In genomic region chr12:13373131-13373530, GRCh38 we compare ENCODE assay signal across 33 cellular contexts.
"Had no signal": no experiment of that assay in that cellular context is flagged by ENCODE, and none has a peak within 500 bp of the region (broad histone marks: within the 10 kb centered on the region; RNA-seq: fewer than 3 reads in every experiment).

No MANE protein-coding gene starts in this region.

- H3K4me1 Mint-ChIP-seq: activated CD4-positive, alpha-beta T cell treated with anti-CD3 and anti-CD28 coated beads, Interleukin-2, amount 10 ng/mL, durations not matched to agents 7 days and 5 days; activated naive CD4-positive, alpha-beta T cell treated with anti-CD3 and anti-CD28 coated beads, Interleukin-2, amount 10 ng/mL, durations not matched to agents 7 days and 5 days; activated naive CD8-positive, alpha-beta T cell treated with anti-CD3 and anti-CD28 coated beads, Interleukin-2, amount 50 U/mL, for 24 hours had no signal

- H3K4me3 ChIP-seq: MG63, Peyer's patch had no signal

- H3K27me3 ChIP-seq: MG63, Peyer's patch had no signal

- H3K27ac Mint-ChIP-seq: activated CD4-positive, alpha-beta memory T cell treated with anti-CD3 and anti-CD28 coated beads for 36 hours; activated CD4-positive, alpha-beta T cell treated with anti-CD3 and anti-CD28 coated beads, Interleukin-2, amount 10 ng/mL, durations not matched to agents 7 days and 5 days; activated naive CD4-positive, alpha-beta T cell treated with anti-CD3 and anti-CD28 coated beads, Interleukin-2, amount 10 ng/mL, durations not matched to agents 7 days and 5 days; activated naive CD8-positive, alpha-beta T cell; activated naive CD8-positive, alpha-beta T cell treated with anti-CD3 and anti-CD28 coated beads, Interleukin-2, amount 50 U/mL, for 24 hours had no signal

- H3K9me3 Mint-ChIP-seq: activated CD4-positive, alpha-beta memory T cell treated with anti-CD3 and anti-CD28 coated beads for 36 hours; activated CD4-positive, alpha-beta T cell treated with anti-CD3 and anti-CD28 coated beads, Interleukin-2, amount 10 ng/mL, durations not matched to agents 7 days and 5 days; activated naive CD4-positive, alpha-beta T cell treated with anti-CD3 and anti-CD28 coated beads, Interleukin-2, amount 10 ng/mL, durations not matched to agents 7 days and 5 days; activated naive CD8-positive, alpha-beta T cell treated with anti-CD3 and anti-CD28 coated beads, Interleukin-2, amount 50 U/mL, for 24 hours had no signal

- H3K36me3 ChIP-seq: MG63, Peyer's patch had no signal

- H3K4me1 ChIP-seq: Peyer's patch had no signal

- H3K4me3 Mint-ChIP-seq: activated CD4-positive, alpha-beta memory T cell treated with anti-CD3 and anti-CD28 coated beads for 36 hours; activated CD4-positive, alpha-beta T cell treated with anti-CD3 and anti-CD28 coated beads, Interleukin-2, amount 10 ng/mL, durations not matched to agents 7 days and 5 days; activated naive CD4-positive, alpha-beta T cell treated with anti-CD3 and anti-CD28 coated beads, Interleukin-2, amount 10 ng/mL, durations not matched to agents 7 days and 5 days; activated naive CD8-positive, alpha-beta T cell; activated naive CD8-positive, alpha-beta T cell treated with anti-CD3 and anti-CD28 coated beads, Interleukin-2, amount 50 U/mL, for 24 hours; brain had no signal

- ATAC-seq: PC-3 had no signal

- H3K27ac ChIP-seq: Peyer's patch had no signal

- H3K36me3 Mint-ChIP-seq: activated CD4-positive, alpha-beta memory T cell treated with anti-CD3 and anti-CD28 coated beads for 36 hours; activated naive CD4-positive, alpha-beta T cell treated with anti-CD3 and anti-CD28 coated beads, Interleukin-2, amount 10 ng/mL, durations not matched to agents 7 days and 5 days; activated naive CD8-positive, alpha-beta T cell; brain had no signal

- DNase-seq: activated CD4-positive, alpha-beta memory T cell treated with anti-CD3 and anti-CD28 coated beads for 36 hours; activated CD4-positive, alpha-beta T cell treated with anti-CD3 and anti-CD28 coated beads, Interleukin-2, amount 10 ng/mL, durations not matched to agents 7 days and 5 days; activated CD8-positive, alpha-beta memory T cell treated with anti-CD3 and anti-CD28 coated beads, Interleukin-2, amount 50 U/mL, for 4 hours; activated effector memory CD4-positive, alpha-beta T cell treated with Interleukin-2 at 50 U/mL for 16 hours; activated naive CD4-positive, alpha-beta T cell treated with anti-CD3 and anti-CD28 coated beads, Interleukin-2, amount 10 ng/mL, durations not matched to agents 7 days and 5 days; activated naive CD8-positive, alpha-beta T cell treated with anti-CD3 and anti-CD28 coated beads, Interleukin-2, amount 50 U/mL, for 24 hours; activated T-cell treated with anti-CD3 and anti-CD28 coated beads for 4 hours; activated T-cell treated with anti-CD3 and anti-CD28 coated beads, Interleukin-2, amount 50 U/mL, for 48 hours; anterior cingulate cortex; central memory CD4-positive, alpha-beta T cell; Karpas-422; KBM-7; MG63; NCI-H1048; NCI-H1105 treated with DMSO at 0.1 percent for 48 hours; NCI-H1436; NCI-H1694; NCI-H2029; NCI-H2171 treated with DMSO at 0.1 percent for 48 hours; NCI-H2227 treated with DMSO at 0.1 percent for 48 hours; NCI-H446; NCI-H510A treated with DMSO at 0.1 percent for 48 hours; NCI-H526 treated with DMSO at 0.1 percent for 48 hours; NCI-H774; PC-3; Peyer's patch; RPMI8226; SIG-M5; SW 1271; T-helper 1 cell; T-helper 2 cell had no signal

- H3K9me3 ChIP-seq: MG63, Peyer's patch had no signal
